8 cellular contexts compared by ENCODE assay signal in genomic region chr4:7228734-7229133, GRCh38. TPM values are rescaled to one million over a fixed set of nuclear protein-coding genes. Genes with fewer than 3 reads are reported as not detected.
"Had no signal": no experiment of that assay in that cellular context is flagged by ENCODE, and none has a peak within 500 bp of the region (broad histone marks: within the 10 kb centered on the region; RNA-seq: fewer than 3 reads in every experiment).

No MANE protein-coding gene starts in this region.

- DNase-seq: GM23248, GOT3, H7, HFFc6, KBM-7 had no signal

- H3K4me3 ChIP-seq: GM23248, HAP-1 had no signal

- H3K27ac ChIP-seq: GM23248, HL-60 had no signal

- H3K9ac ChIP-seq: GM23248 had no signal

- H3K9me3 ChIP-seq: HAP-1 had no signal

- H3K36me3 ChIP-seq: HAP-1 had no signal

- H3K4me1 ChIP-seq: HAP-1 had no signal

- H2AFZ ChIP-seq: GM23248 had no signal

RNA-seq across cellular contexts. Expression of gene SORCS2, which starts 36.4 kb away (rescaled TPM):
- polyA plus RNA-seq: IgD-negative memory B cell had no signal
